In the genomic region with DNA sequence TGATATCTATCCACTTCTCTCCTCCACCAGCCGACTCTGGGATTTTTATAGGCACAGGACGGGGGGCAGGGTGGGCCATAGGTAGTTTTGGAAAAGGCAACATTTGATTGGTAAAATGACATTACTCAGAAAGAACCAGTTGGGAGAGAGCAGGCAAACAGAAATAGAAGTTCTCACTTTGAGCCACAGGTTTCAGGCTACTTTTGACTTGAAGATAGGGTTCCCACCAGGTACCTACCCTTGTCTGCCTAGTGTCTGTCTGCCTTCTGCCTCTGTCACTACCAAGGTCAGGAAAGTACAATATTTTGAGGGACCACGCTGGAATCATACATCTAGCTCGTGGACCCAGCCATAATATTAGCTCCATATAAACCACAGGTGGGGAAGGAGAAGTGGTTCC, we compare ENCODE assay signal across 21 cellular contexts.
A peak's percentile ranks its signal among the peaks of the same experiment; 100 is the strongest.
DNase-seq lines count a peak whose midpoint lies in the region; ATAC-seq and TF ChIP-seq lines count a peak whose summit lies in the region.
"Had no signal": no experiment of that assay in that cellular context is flagged by ENCODE, and none has a peak within 500 bp of the region (broad histone marks: within the 10 kb centered on the region; RNA-seq: fewer than 3 reads in every experiment).

No MANE protein-coding gene starts in this region.

- H3K36me3 ChIP-seq in OCI-LY3 (replicated peaks; ENCODE audit: low read depth, low read length): no peaks in the 10 kb centered on the region
- H3K36me3 ChIP-seq: BE2C; BLaER1 treated with 17β-estradiol and CSF1 and Interleukin-3, amounts not matched to agents 10 nM and 100 nM; HAP-1 had no signal

- no peak overlapping the region for H3K9ac ChIP-seq in OCI-LY3 (ENCODE audit: low read length)
- H3K9ac ChIP-seq: BLaER1 treated with 17β-estradiol and CSF1 and Interleukin-3, amounts not matched to agents 10 nM and 100 nM had no signal

- peak; percentile 70 for DNase-seq in GM12865 (ENCODE audit: low read depth)
- DNase-seq in AG08395 (ENCODE audit: low spot score): no peak
- DNase-seq in left lobe of liver (ENCODE audit: low spot score): no peak
- DNase-seq in SW480 (ENCODE audit: low spot score): no peak
- DNase-seq in cerebellar nuclear complex (lab: John Stamatoyannopoulos, UW): no peak
- DNase-seq: AML-193; BE2C; CD4-positive, alpha-beta T cell; CD8-positive, alpha-beta memory T cell; DMS 273 treated with DMSO at 0.1 percent for 48 hours; DMS79; EL; GDM1; GOT3; HFFc6 had no signal

- no peaks in the 10 kb centered on the region for H3K9me3 ChIP-seq in OCI-LY3 (ENCODE audit: insufficient read depth, low read length)
- H3K9me3 ChIP-seq: BE2C; BLaER1 treated with 17β-estradiol and CSF1 and Interleukin-3, amounts not matched to agents 10 nM and 100 nM; HAP-1 had no signal

- no peaks in the 10 kb centered on the region for H4K20me1 ChIP-seq in OCI-LY3 (ENCODE audit: insufficient read depth, low read length)
- H4K20me1 ChIP-seq: BLaER1 treated with 17β-estradiol and CSF1 and Interleukin-3, amounts not matched to agents 10 nM and 100 nM had no signal

- TF ChIP-seq CTCF in GM12865 (IDR thresholded peaks at IDR 0.05; ENCODE audit: insufficient read depth, low read depth, low read length, missing control alignments): no peak
- no peak for TF ChIP-seq CTCF in OCI-LY3 (IDR thresholded peaks at IDR 0.05; ENCODE audit: low read depth, low read length)

- H3K4me1 ChIP-seq in OCI-LY3 (ENCODE audit: low read length): peaks cover 5% of the 10 kb centered on the region; the same call in 1 of the 2 replicates
- H3K4me1 ChIP-seq: BE2C, HAP-1 had no signal

- no peaks in the 10 kb centered on the region for H3K79me2 ChIP-seq in OCI-LY3 (ENCODE audit: low read length)

- ATAC-seq in GM19351 (IDR thresholded peaks at IDR 0.05; ENCODE audit: unreplicated experiment) (peak; percentile 56), HG03442 (IDR thresholded peaks at IDR 0.05; ENCODE audit: unreplicated experiment) (peak; percentile 55), left lobe of liver (no peak)

- H3K4me3 ChIP-seq in GM12865 (ENCODE audit: low read depth, low read length): no peak overlapping the region
- H3K4me3 ChIP-seq in OCI-LY3 (ENCODE audit: low read length): no peak overlapping the region
- H3K4me3 ChIP-seq: BLaER1 treated with 17β-estradiol and CSF1 and Interleukin-3, amounts not matched to agents 10 nM and 100 nM; HAP-1 had no signal

- no peaks in the 10 kb centered on the region for H3K27me3 ChIP-seq in OCI-LY3 (ENCODE audit: low read depth, low read length)
- H3K27me3 ChIP-seq: BE2C; BLaER1 treated with 17β-estradiol and CSF1 and Interleukin-3, amounts not matched to agents 10 nM and 100 nM had no signal

- 0 out of 2 replicates have a peak overlapping the region, but pooled peaks have one; percentile 27 for H2AFZ ChIP-seq in OCI-LY3 (ENCODE audit: low read depth, low read length)

- no peak overlapping the region for H3K27ac ChIP-seq in OCI-LY3 (ENCODE audit: low read length)
- H3K27ac ChIP-seq: 22Rv1; BLaER1 treated with 17β-estradiol and CSF1 and Interleukin-3, amounts not matched to agents 10 nM and 100 nM had no signal

- H3K4me2 ChIP-seq in OCI-LY3 (ENCODE audit: low read length): no peak overlapping the region
- H3K4me2 ChIP-seq: BLaER1 treated with 17β-estradiol and CSF1 and Interleukin-3, amounts not matched to agents 10 nM and 100 nM had no signal
